2 cellular contexts compared by ENCODE assay signal in the genomic region with DNA sequence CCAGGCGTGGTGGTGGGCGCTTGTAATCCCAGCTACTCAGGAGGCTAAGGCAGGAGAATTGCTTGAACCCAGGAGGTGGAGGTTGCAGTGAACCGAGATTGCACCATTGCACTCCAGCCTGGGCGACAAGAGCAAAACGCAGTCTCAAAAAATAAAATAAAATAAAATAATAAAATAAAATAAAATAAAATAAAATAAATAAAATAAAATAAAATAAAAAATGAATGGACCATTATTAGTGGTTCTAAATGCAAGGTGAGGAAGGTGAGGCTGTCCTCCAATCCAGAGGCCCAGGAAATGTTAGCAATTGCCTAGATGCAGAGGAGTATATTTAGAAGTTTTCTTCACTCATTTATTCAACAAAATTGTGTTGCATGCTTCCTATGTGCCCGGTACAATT. TPM values are rescaled to one million over a fixed set of nuclear protein-coding genes. Genes with fewer than 3 reads are reported as not detected.
"Had no signal": no experiment of that assay in that cellular context is flagged by ENCODE, and none has a peak within 500 bp of the region (broad histone marks: within the 10 kb centered on the region; RNA-seq: fewer than 3 reads in every experiment).

No MANE protein-coding gene starts in this region.

RNA-seq across cellular contexts. Expression of gene CRMP1, which starts 55.4 kb away (rescaled TPM):
- total RNA-seq: mononuclear cell had no signal
- polyA plus RNA-seq: immature natural killer cell had no signal
